8 cellular contexts compared by ENCODE assay signal in the genomic region with DNA sequence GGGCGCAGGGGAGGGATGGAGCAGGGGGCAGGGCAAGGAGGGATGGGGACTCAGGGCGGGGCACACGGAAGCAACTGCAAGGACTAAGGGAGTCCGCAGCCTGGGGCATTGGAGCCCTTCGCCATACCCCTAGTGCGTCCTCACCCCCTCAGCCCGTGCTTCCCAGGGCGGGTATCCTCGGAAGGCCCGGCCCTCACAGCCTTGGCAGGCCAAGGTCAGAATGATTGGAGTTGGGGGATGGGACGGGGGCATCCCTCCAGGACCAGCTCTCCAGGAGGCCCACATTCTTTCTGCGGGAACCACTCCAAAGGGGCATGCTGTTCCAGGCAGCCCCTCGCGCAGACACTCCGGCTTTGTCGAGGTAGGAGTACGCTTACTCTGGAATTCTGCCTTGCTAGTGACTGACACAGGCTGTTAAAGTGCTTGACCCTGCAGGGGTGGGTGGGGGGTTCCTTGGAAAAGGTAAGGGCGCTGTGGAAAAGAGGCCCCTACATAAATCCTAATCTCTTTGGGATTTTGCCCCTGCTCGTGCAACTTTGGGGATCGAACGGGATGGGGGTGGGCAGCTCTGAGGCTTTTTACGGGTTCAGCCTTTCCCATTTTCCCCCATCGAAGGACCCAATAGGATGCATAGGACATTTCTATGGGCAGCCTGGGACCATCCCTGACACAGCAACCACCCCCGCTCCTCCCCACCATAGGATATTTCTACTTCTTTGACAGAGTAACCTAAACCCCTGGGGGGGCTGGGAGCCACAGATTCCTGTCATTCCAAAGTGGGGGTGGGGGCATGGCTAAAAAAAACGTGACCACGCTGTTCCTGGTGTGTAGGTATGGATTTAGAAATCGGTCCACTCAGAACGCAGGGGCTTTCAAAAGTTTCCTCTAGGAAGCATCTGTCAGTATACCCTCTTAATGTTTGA. TPM values are rescaled to one million over a fixed set of nuclear protein-coding genes. Genes with fewer than 3 reads are reported as not detected.
A peak's percentile ranks its signal among the peaks of the same experiment; 100 is the strongest.
DNase-seq lines count a peak whose midpoint lies in the region; ATAC-seq and TF ChIP-seq lines count a peak whose summit lies in the region.

No MANE protein-coding gene starts in this region.

- CTCF ChIA-PET in Panc1 (lab: Charles Lee), result interaction anchor here (0.6 to 0.7 kb wide), 3 partner anchors 194 to 408 kb away, joined by 3 to 6 read pairs (median 6); no protein-coding TSS in a partner anchor

- H3K27ac ChIP-seq in Panc1 (ENCODE audit: low read length) (peak overlapping the region; percentile 91), sigmoid colon (peak overlapping the region; percentile 81 to 87 (median 86))

- WGBS in sigmoid colon, 2 donors, result 28 to 30% methylated on average over 28 of the region's 28 CpGs

- TF ChIP-seq CTCF in Panc1 (IDR thresholded peaks at IDR 0.05), result no peak
- TF ChIP-seq CTCF in fibroblast of villous mesenchyme (IDR thresholded peaks at IDR 0.05; ENCODE audit: insufficient read depth, low read depth, low read length), result no peak
- no peak for TF ChIP-seq CTCF in sigmoid colon (IDR thresholded peaks at IDR 0.05)

- TF ChIP-seq POLR2A in GM15510 (IDR thresholded peaks at IDR 0.05; ENCODE audit: borderline replicate concordance, extremely low read depth, insufficient read length) (peak; percentile 28), sigmoid colon (IDR thresholded peaks at IDR 0.05) (no peak)

- DNase-seq in Panc1 (ENCODE audit: low read depth, low spot score) (no peak), fibroblast of villous mesenchyme (ENCODE audit: low read depth) (no peak), sigmoid colon (no peak), HT-29 (ENCODE audit: low spot score) (no peak), occipital lobe (lab: John Stamatoyannopoulos, UW) (no peak)

- no peak for TF ChIP-seq EP300 in sigmoid colon (IDR thresholded peaks at IDR 0.05)

- POLR2A ChIA-PET in Panc1 (lab: Charles Lee), result interaction anchor here (0.6 kb wide), 2 partner anchors 13 to 129 kb away, joined by 17 to 18 read pairs; no protein-coding TSS in a partner anchor

- H3K4me3 ChIP-seq in Panc1 (ENCODE audit: low read depth in 2 of 2, low read length in 2 of 2) (peak overlapping the region; percentile 89 to 90), fibroblast of villous mesenchyme (ENCODE audit: low read depth, low read length) (peak overlapping the region; percentile 91), sigmoid colon (peak overlapping the region; percentile 75 to 99 (median 83))

- intact Hi-C loops in Panc1 (cut with micrococcal nuclease; ENCODE audit: unreplicated experiment), result no loop called here
- intact Hi-C loops in sigmoid colon (cut with DNase I), result loop anchor here (5.0 kb wide), 2 partner anchors 195 to 270 kb away; no protein-coding TSS in a partner anchor

- peaks cover 4% of the 10 kb centered on the region; the same call in 1 of the 2 replicates for H3K36me3 ChIP-seq in Panc1 (ENCODE audit: control insufficient read depth, insufficient read depth, low read length)
- no peaks in the 10 kb centered on the region for H3K36me3 ChIP-seq in sigmoid colon

- BruUV-seq in Panc1 (replicated peaks; lab: Mats Ljungman, UMichigan), result TSS peak; percentile 84

- H3K4me1 ChIP-seq in Panc1 (ENCODE audit: control insufficient read depth, insufficient read depth, low read length) (peaks cover 20% of the 10 kb centered on the region), sigmoid colon (peaks cover 0 to 47% (median 42%) of the 10 kb centered on the region in 4 donors)

- H3K27me3 ChIP-seq in Panc1 (ENCODE audit: control insufficient read depth, insufficient read depth, low read length), result no peaks in the 10 kb centered on the region
- H3K27me3 ChIP-seq in sigmoid colon, result no peaks in the 10 kb centered on the region

- H3K9me3 ChIP-seq in Panc1 (ENCODE audit: control insufficient read depth, insufficient read depth, low read depth, low read length) (no peaks in the 10 kb centered on the region), sigmoid colon (no peaks in the 10 kb centered on the region)

- in situ Hi-C loops in Panc1 (cut with HindIII; ENCODE audit: low pct_unique_long_range_greater_than_20kb, low sequenced_read_pairs), result no loop called here

- ATAC-seq in Panc1 (peak; percentile 74), GM21528 (IDR thresholded peaks at IDR 0.05; ENCODE audit: low FRiP score, unreplicated experiment) (no peak), HG03196 (IDR thresholded peaks at IDR 0.05; ENCODE audit: unreplicated experiment) (no peak)

RNA-seq across cellular contexts. Expression of gene TRIM11, which starts 0.7 kb away (rescaled TPM):
- total RNA-seq in Panc1 (2021; ENCODE audit: unreplicated experiment), result 38.6 TPM
- polyA plus RNA-seq in Panc1 (2012; ENCODE audit: insufficient read length), result 32.3 TPM
- total RNA-seq in fibroblast of villous mesenchyme, result 20.7 and 21.9 TPM in 2 replicates
- 10 to 100 TPM; 11.8 to 19.6 (median 16.0) TPM for total RNA-seq in sigmoid colon
- 10 to 100 TPM; 12.0 to 32.9 (median 14.3) TPM for polyA plus RNA-seq in sigmoid colon
- 55.9 and 62.2 TPM in 2 replicates for total RNA-seq in HT-29 (2014; rRNA removed; shearing (Covaris generic))
- total RNA-seq in occipital lobe, result 10.9 TPM

RNA-seq across cellular contexts. Expression of gene TRIM17, which starts 9.3 kb away (rescaled TPM):
- 1.2 TPM for total RNA-seq in Panc1 (2021; ENCODE audit: unreplicated experiment)
- polyA plus RNA-seq in Panc1 (2012; ENCODE audit: insufficient read length), result 1.0 TPM
- under 0.01 and 0.43 TPM in 2 replicates for total RNA-seq in fibroblast of villous mesenchyme
- total RNA-seq in sigmoid colon, result under 1 TPM in 1 of 4 donors, not detected in 3; 0.95 TPM
- under 1 TPM in 1 of 3 donors, not detected in 2; 0.44 TPM for polyA plus RNA-seq in sigmoid colon
- not detected in 2 replicates for total RNA-seq in HT-29 (2014; rRNA removed; shearing (Covaris generic))
- total RNA-seq in occipital lobe, result 0.78 TPM
